15 cellular contexts compared by ENCODE assay signal in the genomic region with DNA sequence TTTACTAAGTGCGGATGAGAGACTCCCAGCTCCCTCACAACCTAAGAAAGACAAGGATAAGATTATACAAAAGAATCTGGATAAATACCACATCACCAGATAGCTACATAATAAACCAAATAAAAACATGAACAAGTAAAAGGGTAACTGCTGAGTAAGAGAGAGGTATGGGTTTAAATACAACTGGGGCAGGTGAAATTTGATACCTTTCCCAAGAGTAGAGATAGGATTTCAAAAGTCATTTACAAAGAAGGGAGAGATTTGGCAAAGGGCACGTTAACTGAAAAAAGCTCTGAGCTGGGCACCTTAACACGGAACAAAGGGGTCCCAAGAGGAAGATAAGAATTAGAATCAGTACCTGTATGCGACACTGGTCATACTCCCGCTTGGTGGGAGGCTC. TPM values are rescaled to one million over a fixed set of nuclear protein-coding genes. Genes with fewer than 3 reads are reported as not detected.
DNase-seq lines count a peak whose midpoint lies in the region; TF ChIP-seq lines count a peak whose summit lies in the region.
"Had no signal": no experiment of that assay in that cellular context is flagged by ENCODE, and none has a peak within 500 bp of the region (broad histone marks: within the 10 kb centered on the region; RNA-seq: fewer than 3 reads in every experiment).

No MANE protein-coding gene starts in this region.

- H3K9me2 ChIP-seq in neural cell (ENCODE audit: insufficient read depth, low read length): no peaks in the 10 kb centered on the region

- no peak overlapping the region for H3K27ac ChIP-seq in neural cell (ENCODE audit: low read length)
- H3K27ac ChIP-seq: prostate gland, SJCRH30 had no signal

- peak overlapping the region; percentile 35 for H3K27ac Mint-ChIP-seq in activated naive CD8-positive, alpha-beta T cell

- no peaks in the 10 kb centered on the region for H3F3A ChIP-seq in neural cell (ENCODE audit: insufficient read depth, low read length, poor library complexity, severe bottlenecking)

- H3K36me3 ChIP-seq in HAP-1 (replicated peaks) (peaks cover 46% of the 10 kb centered on the region), neural cell (ENCODE audit: insufficient read depth, low read length) (no peaks in the 10 kb centered on the region)
- H3K36me3 ChIP-seq: prostate gland had no signal

- no peak for TF ChIP-seq RAD21 in neural cell (conservative IDR thresholded peaks at IDR 0.05)

- 0 out of 2 replicates have a peak overlapping the region, but pooled peaks have one; percentile 95 for H3K4me3 ChIP-seq in HAP-1
- peak overlapping the region; percentile 79 for H3K4me3 ChIP-seq in neural cell (ENCODE audit: low read length)
- H3K4me3 ChIP-seq: prostate gland, SJCRH30 had no signal

- H3K4me2 ChIP-seq in neural cell (ENCODE audit: low read length): no peak overlapping the region

- peaks cover 50% of the 10 kb centered on the region for H3K4me1 Mint-ChIP-seq in activated naive CD8-positive, alpha-beta T cell (ENCODE audit: low read depth)

- H3K9me3 ChIP-seq in HAP-1 (no peaks in the 10 kb centered on the region), neural cell (ENCODE audit: low read length) (no peaks in the 10 kb centered on the region)
- H3K9me3 ChIP-seq: prostate gland, SJCRH30 had no signal

- peaks cover 23% of the 10 kb centered on the region for H3K4me1 ChIP-seq in HAP-1

- TF ChIP-seq EP300 in neural cell (conservative IDR thresholded peaks at IDR 0.05; ENCODE audit: poor library complexity, severe bottlenecking): no peak

- no peak overlapping the region for H2AFZ ChIP-seq in neural cell (ENCODE audit: low read depth, low read length)

- H3K4me3 Mint-ChIP-seq in activated naive CD8-positive, alpha-beta T cell: peak overlapping the region; percentile 91

- no peaks in the 10 kb centered on the region for H3K27me3 Mint-ChIP-seq in activated naive CD8-positive, alpha-beta T cell

- H4K20me1 ChIP-seq in neural cell (ENCODE audit: insufficient read depth): no peaks in the 10 kb centered on the region

- no peak for TF ChIP-seq CTCF in neural cell (IDR thresholded peaks at IDR 0.05; ENCODE audit: poor library complexity, severe bottlenecking)

- peak; percentile 52 for DNase-seq in NCI-H2107 treated with DMSO at 0.1 percent for 48 hours (lab: John Stamatoyannopoulos, UW; ENCODE audit: unreplicated experiment)
- DNase-seq in NCI-H2107 (lab: John Stamatoyannopoulos, UW): no peak
- DNase-seq in HAP-1 (ENCODE audit: low spot score in 2 of 2): no peak
- no peak for DNase-seq in DMS79 (lab: John Stamatoyannopoulos, UW)
- no peak for DNase-seq in DMS53 treated with DMSO at 0.1 percent for 48 hours (lab: John Stamatoyannopoulos, UW; ENCODE audit: unreplicated experiment)
- DNase-seq in NCI-H345 (lab: John Stamatoyannopoulos, UW): no peak
- DNase-seq: activated CD4-positive, alpha-beta T cell treated with anti-CD3 and anti-CD28 coated beads for 48 hours; GF-D8; KBM-7; kidney glomerular epithelial cell; NCI-H446; SJCRH30 had no signal

- H3K79me2 ChIP-seq in neural cell (replicated peaks; ENCODE audit: insufficient read depth, low read length): peaks cover 8% of the 10 kb centered on the region

- H3K9ac ChIP-seq in neural cell (ENCODE audit: low read length): no peak overlapping the region

- H3K27me3 ChIP-seq in HAP-1 (ENCODE audit: low read depth): no peaks in the 10 kb centered on the region
- no peaks in the 10 kb centered on the region for H3K27me3 ChIP-seq in neural cell (ENCODE audit: insufficient read depth, low read depth, low read length)
- H3K27me3 ChIP-seq: SJCRH30 had no signal

- in situ Hi-C loops in HAP-1 (cut with MboI; ENCODE audit: low sequenced_read_pairs): no loop called here

- no peaks in the 10 kb centered on the region for H3K36me3 Mint-ChIP-seq in activated naive CD8-positive, alpha-beta T cell

- H3K9me3 Mint-ChIP-seq in activated naive CD8-positive, alpha-beta T cell (ENCODE audit: low read depth): no peaks in the 10 kb centered on the region

TF ChIP-seq in neural cell, 6 proteins besides CTCF, POLR2A, EP300 and RAD21:
- TF ChIP-seq MXI1 (conservative IDR thresholded peaks at IDR 0.05; ENCODE audit: poor library complexity, severe bottlenecking) (no peak), POLR2AphosphoS5 (IDR thresholded peaks at IDR 0.05) (no peak), TAF1 (IDR thresholded peaks at IDR 0.05; ENCODE audit: low read depth) (no peak), EZH2 (IDR thresholded peaks at IDR 0.05; ENCODE audit: borderline replicate concordance, insufficient read depth, low read length, poor library complexity, severe bottlenecking) (no peak), SMC3 (conservative IDR thresholded peaks at IDR 0.05; ENCODE audit: poor library complexity) (no peak)
- TF ChIP-seq, protein P1, sequence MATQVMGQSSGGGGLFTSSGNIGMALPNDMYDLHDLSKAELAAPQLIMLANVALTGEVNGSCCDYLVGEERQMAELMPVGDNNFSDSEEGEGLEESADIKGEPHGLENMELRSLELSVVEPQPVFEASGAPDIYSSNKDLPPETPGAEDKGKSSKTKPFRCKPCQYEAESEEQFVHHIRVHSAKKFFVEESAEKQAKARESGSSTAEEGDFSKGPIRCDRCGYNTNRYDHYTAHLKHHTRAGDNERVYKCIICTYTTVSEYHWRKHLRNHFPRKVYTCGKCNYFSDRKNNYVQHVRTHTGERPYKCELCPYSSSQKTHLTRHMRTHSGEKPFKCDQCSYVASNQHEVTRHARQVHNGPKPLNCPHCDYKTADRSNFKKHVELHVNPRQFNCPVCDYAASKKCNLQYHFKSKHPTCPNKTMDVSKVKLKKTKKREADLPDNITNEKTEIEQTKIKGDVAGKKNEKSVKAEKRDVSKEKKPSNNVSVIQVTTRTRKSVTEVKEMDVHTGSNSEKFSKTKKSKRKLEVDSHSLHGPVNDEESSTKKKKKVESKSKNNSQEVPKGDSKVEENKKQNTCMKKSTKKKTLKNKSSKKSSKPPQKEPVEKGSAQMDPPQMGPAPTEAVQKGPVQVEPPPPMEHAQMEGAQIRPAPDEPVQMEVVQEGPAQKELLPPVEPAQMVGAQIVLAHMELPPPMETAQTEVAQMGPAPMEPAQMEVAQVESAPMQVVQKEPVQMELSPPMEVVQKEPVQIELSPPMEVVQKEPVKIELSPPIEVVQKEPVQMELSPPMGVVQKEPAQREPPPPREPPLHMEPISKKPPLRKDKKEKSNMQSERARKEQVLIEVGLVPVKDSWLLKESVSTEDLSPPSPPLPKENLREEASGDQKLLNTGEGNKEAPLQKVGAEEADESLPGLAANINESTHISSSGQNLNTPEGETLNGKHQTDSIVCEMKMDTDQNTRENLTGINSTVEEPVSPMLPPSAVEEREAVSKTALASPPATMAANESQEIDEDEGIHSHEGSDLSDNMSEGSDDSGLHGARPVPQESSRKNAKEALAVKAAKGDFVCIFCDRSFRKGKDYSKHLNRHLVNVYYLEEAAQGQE (IDR thresholded peaks at IDR 0.05; ENCODE audit: borderline replicate concordance): no peak

RNA-seq across cellular contexts. Expression of gene UBXN1, which starts 1.7 kb away (rescaled TPM):
- polyA plus RNA-seq in neural cell: 209 and 248 TPM in 2 replicates
- 89.5 and 109 TPM in 2 replicates for polyA minus RNA-seq in neural cell

RNA-seq across cellular contexts. Expression of gene LBHD1, which starts 5.1 kb away (rescaled TPM):
- polyA plus RNA-seq in neural cell: 10.5 and 10.6 TPM in 2 replicates
- 5.4 and 6.1 TPM in 2 replicates for polyA minus RNA-seq in neural cell

RNA-seq across cellular contexts. Expression of gene UQCC3, which starts 5.7 kb away (rescaled TPM):
- 6.8 and 8.4 TPM in 2 replicates for polyA plus RNA-seq in neural cell
- polyA minus RNA-seq in neural cell: 4.1 and 4.5 TPM in 2 replicates

RNA-seq across cellular contexts. Expression of gene CSKMT, which starts 12.0 kb away (rescaled TPM):
- polyA plus RNA-seq in neural cell: 6.3 and 16.0 TPM in 2 replicates
- polyA minus RNA-seq in neural cell: 13.6 and 19.4 TPM in 2 replicates

RNA-seq across cellular contexts. Expression of gene C11orf98, which starts 12.2 kb away (rescaled TPM):
- 92.0 and 103 TPM in 2 replicates for polyA plus RNA-seq in neural cell
- 38.0 and 40.9 TPM in 2 replicates for polyA minus RNA-seq in neural cell
